In the genomic region with DNA sequence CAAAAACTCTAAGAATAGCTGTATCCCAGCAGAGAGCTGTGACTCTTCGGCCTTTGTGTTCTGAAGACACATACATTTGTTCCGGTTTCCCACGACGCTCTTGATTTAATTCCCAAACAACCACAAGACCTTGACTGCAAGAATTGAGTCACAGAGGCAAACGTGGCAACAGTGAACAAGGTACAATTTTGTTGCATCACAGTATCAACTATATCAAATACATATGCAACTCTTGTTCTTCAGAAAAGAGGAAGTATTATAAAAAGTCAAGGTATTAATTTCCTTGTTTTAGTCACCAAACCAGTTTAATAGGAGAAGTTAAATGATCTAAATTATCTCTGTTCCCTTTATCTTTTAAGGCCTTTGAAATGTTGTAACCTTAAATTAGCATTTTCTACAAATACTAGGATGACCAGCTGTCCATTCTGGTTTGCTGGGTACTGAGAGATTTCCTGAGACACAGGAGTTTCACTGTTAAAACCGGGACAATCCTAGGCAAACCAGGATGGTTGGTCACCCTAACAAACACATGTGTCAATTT, we compare ENCODE assay signal across 11 cellular contexts. TPM values are rescaled to one million over a fixed set of nuclear protein-coding genes. Genes with fewer than 3 reads are reported as not detected.
DNase-seq lines count a peak whose midpoint lies in the region; ATAC-seq and TF ChIP-seq lines count a peak whose summit lies in the region.
"Had no signal": no experiment of that assay in that cellular context is flagged by ENCODE, and none has a peak within 500 bp of the region (broad histone marks: within the 10 kb centered on the region; RNA-seq: fewer than 3 reads in every experiment).

No MANE protein-coding gene starts in this region.

- H3K4me1 Mint-ChIP-seq in activated CD4-positive, alpha-beta memory T cell treated with anti-CD3 and anti-CD28 coated beads, Interleukin-2, amount 10 ng/mL, durations not matched to agents 7 days and 5 days, result peaks cover 8% of the 10 kb centered on the region
- H3K4me1 Mint-ChIP-seq: nephron progenitor cell had no signal

- peaks cover 54% of the 10 kb centered on the region for H3K36me3 Mint-ChIP-seq in activated CD4-positive, alpha-beta memory T cell treated with anti-CD3 and anti-CD28 coated beads, Interleukin-2, amount 10 ng/mL, durations not matched to agents 7 days and 5 days (ENCODE audit: low read depth)

- in situ Hi-C loops in astrocyte of the spinal cord (cut with HindIII; ENCODE audit: low sequenced_read_pairs), result no loop called here

- POLR2A ChIA-PET in activated CD4-positive, alpha-beta memory T cell treated with anti-CD3 and anti-CD28 coated beads, Interleukin-2, amount 10 ng/mL, durations not matched to agents 7 days and 5 days (lab: Charles Lee), result interaction anchor here (1.7 kb wide), 1 partner anchor 10 kb away, joined by 10 read pairs; the partner anchor contains the start of genes GTF2H1 and HPS5

- H3K4me3 Mint-ChIP-seq in activated CD4-positive, alpha-beta memory T cell treated with anti-CD3 and anti-CD28 coated beads, Interleukin-2, amount 10 ng/mL, durations not matched to agents 7 days and 5 days, result no peak overlapping the region
- H3K4me3 Mint-ChIP-seq: nephron progenitor cell had no signal

- H3K9me3 Mint-ChIP-seq in activated CD4-positive, alpha-beta memory T cell treated with anti-CD3 and anti-CD28 coated beads, Interleukin-2, amount 10 ng/mL, durations not matched to agents 7 days and 5 days, result no peaks in the 10 kb centered on the region
- H3K9me3 Mint-ChIP-seq: nephron progenitor cell had no signal

- ATAC-seq in GM19043 (IDR thresholded peaks at IDR 0.05; ENCODE audit: low read depth, unreplicated experiment) (peak; percentile 54), HG03442 (IDR thresholded peaks at IDR 0.05; ENCODE audit: unreplicated experiment) (peak; percentile 73)
- ATAC-seq: gastrocnemius medialis had no signal

- CTCF ChIA-PET in activated CD4-positive, alpha-beta memory T cell treated with anti-CD3 and anti-CD28 coated beads, Interleukin-2, amount 10 ng/mL, durations not matched to agents 7 days and 5 days (lab: Charles Lee), result interaction anchor here (0.6 to 0.9 kb wide), 2 partner anchors 9 to 1438 kb away, joined by 3 read pairs; no protein-coding TSS in a partner anchor

- H3K36me3 ChIP-seq in suprapubic skin, result peaks cover 22% of the 10 kb centered on the region

- H3K27ac ChIP-seq in suprapubic skin, result peak overlapping the region; percentile 85
- H3K27ac ChIP-seq: gastrocnemius medialis had no signal

- peaks cover 56% of the 10 kb centered on the region for H3K4me1 ChIP-seq in suprapubic skin
- H3K4me1 ChIP-seq: gastrocnemius medialis had no signal

- no peak for TF ChIP-seq POLR2A in suprapubic skin (IDR thresholded peaks at IDR 0.05)

- no peaks in the 10 kb centered on the region for H3K27me3 Mint-ChIP-seq in activated CD4-positive, alpha-beta memory T cell treated with anti-CD3 and anti-CD28 coated beads, Interleukin-2, amount 10 ng/mL, durations not matched to agents 7 days and 5 days

- DNase-seq in astrocyte of the spinal cord (ENCODE audit: low read depth, low spot score), result peak; percentile 76
- DNase-seq in suprapubic skin (ENCODE audit: low spot score in 2 of 2), result no peak
- no peak for DNase-seq in NCI-H2227 (lab: John Stamatoyannopoulos, UW; ENCODE audit: unreplicated experiment)
- DNase-seq in NCI-H524 treated with DMSO at 0.1 percent for 48 hours (lab: John Stamatoyannopoulos, UW), result no peak
- DNase-seq in NCI-H446 treated with DMSO at 0.1 percent for 48 hours (lab: John Stamatoyannopoulos, UW), result no peak
- DNase-seq in activated CD4-positive, alpha-beta memory T cell treated with anti-CD3 and anti-CD28 coated beads, Interleukin-2, amount 10 ng/mL, durations not matched to agents 7 days and 5 days, result no peak
- DNase-seq: gastrocnemius medialis, NCI-H345, nephron progenitor cell had no signal

- WGBS in suprapubic skin, result 66% methylated on average over 6 of the region's 6 CpGs

- no peak overlapping the region for H3K27ac Mint-ChIP-seq in activated CD4-positive, alpha-beta memory T cell treated with anti-CD3 and anti-CD28 coated beads, Interleukin-2, amount 10 ng/mL, durations not matched to agents 7 days and 5 days
- H3K27ac Mint-ChIP-seq: nephron progenitor cell had no signal

- TF ChIP-seq EP300 in suprapubic skin (IDR thresholded peaks at IDR 0.05), result no peak

- H3K4me3 ChIP-seq in astrocyte of the spinal cord (ENCODE audit: low read depth, low read length) (no peak overlapping the region), suprapubic skin (no peak overlapping the region)
- H3K4me3 ChIP-seq: gastrocnemius medialis had no signal

- no peaks in the 10 kb centered on the region for H3K9me3 ChIP-seq in suprapubic skin
- H3K9me3 ChIP-seq: gastrocnemius medialis had no signal

- TF ChIP-seq CTCF in astrocyte of the spinal cord (IDR thresholded peaks at IDR 0.05; ENCODE audit: low read depth, low read length) (no peak), suprapubic skin (IDR thresholded peaks at IDR 0.05) (no peak)

- H3K27me3 ChIP-seq in suprapubic skin, result no peaks in the 10 kb centered on the region
- H3K27me3 ChIP-seq: gastrocnemius medialis had no signal

RNA-seq across cellular contexts. Expression of gene HPS5, which starts 11.1 kb away (rescaled TPM):
- total RNA-seq in suprapubic skin, result 10 to 100 TPM; 14.9 to 27.0 (median 22.6) TPM
- total RNA-seq in activated CD4-positive, alpha-beta memory T cell treated with anti-CD3 and anti-CD28 coated beads, Interleukin-2, amount 10 ng/mL, durations not matched to agents 7 days and 5 days, result 10 to 100 TPM; 20.3 to 22.6 TPM

RNA-seq across cellular contexts. Expression of gene GTF2H1, which starts 11.5 kb away (rescaled TPM):
- total RNA-seq in suprapubic skin, result 100 to 1,000 TPM in 1 of 4 donors, 10 to 100 TPM in 3; 48.6 to 121 (median 50.4) TPM
- 10 to 100 TPM; 47.0 to 48.2 TPM for total RNA-seq in activated CD4-positive, alpha-beta memory T cell treated with anti-CD3 and anti-CD28 coated beads, Interleukin-2, amount 10 ng/mL, durations not matched to agents 7 days and 5 days

RNA-seq across cellular contexts. Expression of gene SAA1, which starts 44.8 kb away (rescaled TPM):
- 10 to 100 TPM; 10.5 to 79.1 (median 49.1) TPM for total RNA-seq in suprapubic skin
- total RNA-seq in activated CD4-positive, alpha-beta memory T cell treated with anti-CD3 and anti-CD28 coated beads, Interleukin-2, amount 10 ng/mL, durations not matched to agents 7 days and 5 days, result not detected

Comparison
In these comparisons a context has a peak if more than half of its experiments do, and no peak if none do; other contexts are left out.
1. RNA of gene SAA1, which starts 44.8 kb away (total RNA-seq): 10.5 to 79.1 TPM in suprapubic skin; not detected in activated CD4-positive, alpha-beta memory T cell treated with anti-CD3 and anti-CD28 coated beads, Interleukin-2, amount 10 ng/mL, durations not matched to agents 7 days and 5 days; every median in the first group is over 10 times any median in the second.